ENCODE assay signal across 10 cellular contexts in the genomic region with DNA sequence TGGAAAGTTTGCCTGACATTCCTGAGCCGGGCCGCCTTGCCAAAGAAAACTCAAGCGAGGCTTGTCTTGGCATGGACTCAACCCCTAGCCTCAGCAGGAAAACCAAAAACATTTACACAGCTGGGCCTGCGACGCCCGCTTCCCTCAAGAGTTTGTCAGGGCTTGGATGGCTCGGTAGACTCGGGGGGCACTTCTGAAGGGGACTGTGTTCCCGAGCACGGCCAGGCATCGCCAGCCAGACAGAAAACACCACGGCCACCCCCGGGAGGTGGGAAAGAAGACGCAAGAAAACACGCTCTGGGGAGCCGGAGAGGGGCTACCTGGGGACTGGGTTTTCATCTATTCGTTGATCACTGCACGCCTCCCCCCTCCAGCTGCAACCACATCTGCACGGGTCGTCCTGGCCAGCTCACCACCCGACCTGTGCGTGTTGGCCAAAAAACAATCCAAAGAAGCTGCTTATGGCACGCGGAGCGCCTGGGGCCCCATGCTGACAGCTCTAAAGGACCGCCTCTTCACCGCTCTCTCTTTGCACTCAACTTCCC.
DNase-seq lines count a peak whose midpoint lies in the region; ATAC-seq, FAIRE-seq and TF ChIP-seq lines count a peak whose summit lies in the region.
"Had no signal": no experiment of that assay in that cellular context is flagged by ENCODE, and none has a peak within 500 bp of the region (broad histone marks: within the 10 kb centered on the region; RNA-seq: fewer than 3 reads in every experiment).

No MANE protein-coding gene starts in this region.

- H3K4me3 Mint-ChIP-seq in activated CD4-positive, alpha-beta memory T cell treated with anti-CD3 and anti-CD28 coated beads for 36 hours, result no peak overlapping the region

- H3K9me3 ChIP-seq in suprapubic skin, result no peaks in the 10 kb centered on the region

- TF ChIP-seq EP300 in suprapubic skin (IDR thresholded peaks at IDR 0.05), result no peak

- H3K27ac ChIP-seq in suprapubic skin, result peak overlapping the region; percentile 56

- no peak overlapping the region for H3K27ac Mint-ChIP-seq in activated CD4-positive, alpha-beta memory T cell treated with anti-CD3 and anti-CD28 coated beads for 36 hours

- ATAC-seq in HG03469 (IDR thresholded peaks at IDR 0.05; ENCODE audit: unreplicated experiment), result no peak

- POLR2A ChIA-PET in activated CD4-positive, alpha-beta memory T cell treated with anti-CD3 and anti-CD28 coated beads for 36 hours (lab: Charles Lee), result no interaction called here

- no peak for FAIRE-seq in HTR-8/SVneo (lab: Jason Lieb, UNC)
- FAIRE-seq: TTC549 had no signal

- H3K27me3 Mint-ChIP-seq in activated CD4-positive, alpha-beta memory T cell treated with anti-CD3 and anti-CD28 coated beads for 36 hours, result peaks cover 15% of the 10 kb centered on the region

- H3K36me3 ChIP-seq in suprapubic skin, result no peaks in the 10 kb centered on the region

- no peaks in the 10 kb centered on the region for H3K36me3 Mint-ChIP-seq in activated CD4-positive, alpha-beta memory T cell treated with anti-CD3 and anti-CD28 coated beads for 36 hours

- DNase-seq in HTR-8/SVneo (ENCODE audit: insufficient read length, low spot score), result peak; percentile 32
- peak; percentile 90 for DNase-seq in choroid plexus epithelial cell (ENCODE audit: low read depth)
- DNase-seq in left kidney (ENCODE audit: low read depth, low spot score), result peak; percentile 69
- peak; percentile 83 to 92 for DNase-seq in suprapubic skin (ENCODE audit: low spot score in 2 of 2)
- DNase-seq in activated CD4-positive, alpha-beta memory T cell treated with anti-CD3 and anti-CD28 coated beads for 36 hours, result no peak
- DNase-seq in NCI-H187 (lab: John Stamatoyannopoulos, UW), result no peak
- no peak for DNase-seq in activated naive CD4-positive, alpha-beta T cell treated with Interleukin-2 at 50 U/mL for 16 hours

- CTCF ChIA-PET in activated CD4-positive, alpha-beta memory T cell treated with anti-CD3 and anti-CD28 coated beads for 36 hours (lab: Charles Lee), result no interaction called here

- TF ChIP-seq POLR2A in suprapubic skin (IDR thresholded peaks at IDR 0.05), result no peak

- H3K4me3 ChIP-seq in choroid plexus epithelial cell (ENCODE audit: low read depth, low read length) (no peak overlapping the region), suprapubic skin (no peak overlapping the region)
- H3K4me3 ChIP-seq: dorsolateral prefrontal cortex had no signal

- H3K27me3 ChIP-seq in suprapubic skin, result peaks cover 9% of the 10 kb centered on the region
- H3K27me3 ChIP-seq: dorsolateral prefrontal cortex had no signal

- WGBS in suprapubic skin, result 11% methylated on average over 20 of the region's 27 CpGs

- intact Hi-C loops in activated CD4-positive, alpha-beta memory T cell treated with anti-CD3 and anti-CD28 coated beads for 36 hours (cut with micrococcal nuclease), result no loop called here

- H3K4me1 ChIP-seq in suprapubic skin, result peaks cover 15% of the 10 kb centered on the region

- no peak for TF ChIP-seq CTCF in choroid plexus epithelial cell (conservative IDR thresholded peaks at IDR 0.05; ENCODE audit: low read depth, low read length)
- no peak for TF ChIP-seq CTCF in suprapubic skin (IDR thresholded peaks at IDR 0.05)

- H3K9me3 Mint-ChIP-seq in activated CD4-positive, alpha-beta memory T cell treated with anti-CD3 and anti-CD28 coated beads for 36 hours, result no peaks in the 10 kb centered on the region

- H3K4me1 Mint-ChIP-seq in activated CD4-positive, alpha-beta memory T cell treated with anti-CD3 and anti-CD28 coated beads for 36 hours (ENCODE audit: low read depth), result no peaks in the 10 kb centered on the region

Comparison
In these comparisons a context has a peak if more than half of its experiments do, and no peak if none do; other contexts are left out.
1. DNase-seq: peak in HTR-8/SVneo (single experiment), choroid plexus epithelial cell (single experiment), left kidney (single experiment) and suprapubic skin (2 of 2); none in activated CD4-positive, alpha-beta memory T cell treated with anti-CD3 and anti-CD28 coated beads for 36 hours (single experiment), NCI-H187 (0 of 2) and activated naive CD4-positive, alpha-beta T cell treated with Interleukin-2 at 50 U/mL for 16 hours (single experiment).